ENCODE assay signal across 8 cellular contexts in the genomic region with DNA sequence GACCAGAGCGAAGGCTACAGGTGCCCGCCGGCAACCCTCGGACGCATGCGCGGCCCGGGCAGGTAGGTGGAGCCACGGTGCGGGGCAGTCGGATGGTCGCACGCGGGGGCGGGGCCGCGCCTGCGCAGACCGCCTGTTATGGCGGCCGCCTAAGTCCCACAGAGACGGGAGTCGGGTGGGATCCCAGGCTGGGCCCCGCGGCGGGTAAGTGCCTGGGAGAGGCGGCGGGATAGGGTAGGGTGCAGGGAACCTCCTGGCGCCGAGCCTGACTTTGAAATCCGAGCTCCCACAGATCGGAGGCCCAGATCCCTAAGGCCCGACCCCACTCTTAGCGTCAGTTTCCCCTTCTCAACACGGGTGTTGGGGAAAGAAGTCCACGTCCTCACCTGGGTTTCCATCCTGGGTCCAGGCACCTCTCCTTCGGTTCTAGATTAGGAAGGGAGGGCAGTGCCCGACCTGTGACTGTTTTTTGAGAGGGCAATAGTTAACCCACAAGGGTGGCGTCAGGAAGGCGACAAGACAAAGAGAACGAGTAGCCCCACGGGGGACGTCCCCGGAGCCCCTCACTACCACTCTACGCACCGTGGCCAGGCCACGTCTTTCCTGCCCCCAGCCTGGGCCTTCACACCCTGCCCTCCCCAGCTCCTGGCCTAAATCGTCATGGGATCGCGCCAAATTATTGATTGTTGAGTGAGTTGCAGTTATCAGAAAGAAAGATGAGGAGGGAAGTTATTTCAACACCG. TPM values are rescaled to one million over a fixed set of nuclear protein-coding genes. Genes with fewer than 3 reads are reported as not detected.
DNase-seq lines count a peak whose midpoint lies in the region; ATAC-seq and TF ChIP-seq lines count a peak whose summit lies in the region.

A gene with protein sequence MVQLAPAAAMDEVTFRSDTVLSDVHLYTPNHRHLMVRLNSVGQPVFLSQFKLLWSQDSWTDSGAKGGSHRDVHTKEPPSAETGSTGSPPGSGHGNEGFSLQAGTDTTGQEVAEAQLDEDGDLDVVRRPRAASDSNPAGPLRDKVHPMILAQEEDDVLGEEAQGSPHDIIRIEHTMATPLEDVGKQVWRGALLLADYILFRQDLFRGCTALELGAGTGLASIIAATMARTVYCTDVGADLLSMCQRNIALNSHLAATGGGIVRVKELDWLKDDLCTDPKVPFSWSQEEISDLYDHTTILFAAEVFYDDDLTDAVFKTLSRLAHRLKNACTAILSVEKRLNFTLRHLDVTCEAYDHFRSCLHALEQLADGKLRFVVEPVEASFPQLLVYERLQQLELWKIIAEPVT (plus strand): TSS at position 127 of the 743 bp plus-strand sequence. CDS start 3,968 bp downstream, outside the sequence.

- peaks cover 21% of the 10 kb centered on the region for H3K4me1 Mint-ChIP-seq in activated T-cell treated with anti-CD3 and anti-CD28 coated beads, Interleukin-2, amount 50 U/mL, for 4 hours (ENCODE audit: low read depth)

- no peaks in the 10 kb centered on the region for H3K9me3 ChIP-seq in mucosa of stomach (ENCODE audit: control insufficient read depth, low read length)

- peak; percentile 67 for DNase-seq in DMS153 treated with DMSO at 0.1 percent for 48 hours (lab: John Stamatoyannopoulos, UW; ENCODE audit: unreplicated experiment)
- DNase-seq in Jurkat, Clone E6-1 (ENCODE audit: low read depth, low spot score), result peak; percentile 69
- peak; percentile 91 for DNase-seq in activated T-cell treated with anti-CD3 and anti-CD28 coated beads, Interleukin-2, amount 50 U/mL, for 4 hours
- peak; percentile 96 for DNase-seq in stimulated activated CD8-positive, alpha-beta memory T cell treated with anti-CD3 and anti-CD28 coated beads, Interleukin-4, amount 100 ng/mL, for 48 hours

- ATAC-seq in GM21619 (IDR thresholded peaks at IDR 0.05; ENCODE audit: unreplicated experiment) (peak; percentile 83), esophagus mucosa (peak; percentile 95)
- ATAC-seq in activated T-cell treated with anti-CD3 and anti-CD28 coated beads, Interleukin-2, amount 50 U/mL, for 4 hours, result peak; percentile 96

- H3K36me3 Mint-ChIP-seq in activated T-cell treated with anti-CD3 and anti-CD28 coated beads, Interleukin-2, amount 50 U/mL, for 4 hours (ENCODE audit: insufficient read depth), result peaks cover 4% of the 10 kb centered on the region

- H3K4me1 ChIP-seq in mucosa of stomach (ENCODE audit: control insufficient read depth, insufficient read depth, low read length), result peaks cover 8% of the 10 kb centered on the region

- H3K9me3 Mint-ChIP-seq in activated T-cell treated with anti-CD3 and anti-CD28 coated beads, Interleukin-2, amount 50 U/mL, for 4 hours, result no peaks in the 10 kb centered on the region

- H3K9ac ChIP-seq in mucosa of stomach (ENCODE audit: low read length), result peak within 1 kb of the TSS; percentile 100

- peak within 1 kb of the TSS; percentile 97 for H3K4me3 Mint-ChIP-seq in activated T-cell treated with anti-CD3 and anti-CD28 coated beads, Interleukin-2, amount 50 U/mL, for 4 hours

- peaks cover 9% of the 10 kb centered on the region for H3K27me3 Mint-ChIP-seq in activated T-cell treated with anti-CD3 and anti-CD28 coated beads, Interleukin-2, amount 50 U/mL, for 4 hours (ENCODE audit: low read depth)

- H3K27me3 ChIP-seq in mucosa of stomach (ENCODE audit: control insufficient read depth, insufficient read depth, low read length), result no peaks in the 10 kb centered on the region

- H3K4me3 ChIP-seq in Jurkat, Clone E6-1 (ENCODE audit: low read length), result peak within 1 kb of the TSS; percentile 100
- H3K4me3 ChIP-seq in mucosa of stomach (ENCODE audit: low read length), result peak within 1 kb of the TSS; percentile 100

- no peaks in the 10 kb centered on the region for H3K36me3 ChIP-seq in mucosa of stomach (ENCODE audit: control insufficient read depth, insufficient read depth, low read length)

TF ChIP-seq in PFSK-1, 5 proteins besides CTCF, POLR2A, EP300 and RAD21:
- TF ChIP-seq, protein P1, sequence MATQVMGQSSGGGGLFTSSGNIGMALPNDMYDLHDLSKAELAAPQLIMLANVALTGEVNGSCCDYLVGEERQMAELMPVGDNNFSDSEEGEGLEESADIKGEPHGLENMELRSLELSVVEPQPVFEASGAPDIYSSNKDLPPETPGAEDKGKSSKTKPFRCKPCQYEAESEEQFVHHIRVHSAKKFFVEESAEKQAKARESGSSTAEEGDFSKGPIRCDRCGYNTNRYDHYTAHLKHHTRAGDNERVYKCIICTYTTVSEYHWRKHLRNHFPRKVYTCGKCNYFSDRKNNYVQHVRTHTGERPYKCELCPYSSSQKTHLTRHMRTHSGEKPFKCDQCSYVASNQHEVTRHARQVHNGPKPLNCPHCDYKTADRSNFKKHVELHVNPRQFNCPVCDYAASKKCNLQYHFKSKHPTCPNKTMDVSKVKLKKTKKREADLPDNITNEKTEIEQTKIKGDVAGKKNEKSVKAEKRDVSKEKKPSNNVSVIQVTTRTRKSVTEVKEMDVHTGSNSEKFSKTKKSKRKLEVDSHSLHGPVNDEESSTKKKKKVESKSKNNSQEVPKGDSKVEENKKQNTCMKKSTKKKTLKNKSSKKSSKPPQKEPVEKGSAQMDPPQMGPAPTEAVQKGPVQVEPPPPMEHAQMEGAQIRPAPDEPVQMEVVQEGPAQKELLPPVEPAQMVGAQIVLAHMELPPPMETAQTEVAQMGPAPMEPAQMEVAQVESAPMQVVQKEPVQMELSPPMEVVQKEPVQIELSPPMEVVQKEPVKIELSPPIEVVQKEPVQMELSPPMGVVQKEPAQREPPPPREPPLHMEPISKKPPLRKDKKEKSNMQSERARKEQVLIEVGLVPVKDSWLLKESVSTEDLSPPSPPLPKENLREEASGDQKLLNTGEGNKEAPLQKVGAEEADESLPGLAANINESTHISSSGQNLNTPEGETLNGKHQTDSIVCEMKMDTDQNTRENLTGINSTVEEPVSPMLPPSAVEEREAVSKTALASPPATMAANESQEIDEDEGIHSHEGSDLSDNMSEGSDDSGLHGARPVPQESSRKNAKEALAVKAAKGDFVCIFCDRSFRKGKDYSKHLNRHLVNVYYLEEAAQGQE (IDR thresholded peaks at IDR 0.05; ENCODE audit: insufficient read depth in 1 of 2, low read depth in 2 of 2, low read length in 2 of 2), result no peak
- TF ChIP-seq FOXP2 (optimal IDR thresholded peaks at IDR 0.05; ENCODE audit: borderline replicate concordance, extremely low read depth, extremely low read length, insufficient read depth), result no peak
- TF ChIP-seq TAF1 (IDR thresholded peaks at IDR 0.05; ENCODE audit: borderline replicate concordance, insufficient read depth, low read length), result peak; percentile 42; the same call in 1 of the 2 replicates
- 0 out of 2 replicates have a peak, but pooled peaks have one; percentile 56 for TF ChIP-seq SIN3A (IDR thresholded peaks at IDR 0.05; ENCODE audit: borderline replicate concordance, insufficient read depth, low read length)
- TF ChIP-seq POLR2AphosphoS5 (IDR thresholded peaks at IDR 0.05; ENCODE audit: low read depth, low read length), result peak; percentile 80; the same call in 1 of the 2 replicates

RNA-seq across cellular contexts. Expression of the gene that starts here (rescaled TPM):
- 57.6 TPM for polyA plus RNA-seq in Jurkat, Clone E6-1 (2012; ENCODE audit: insufficient read depth, insufficient read length)
- polyA plus RNA-seq in PFSK-1 (2012; ENCODE audit: insufficient read length, low read depth), result 31.4 TPM
- 10 to 100 TPM; 18.7 to 20.0 (median 19.1) TPM for total RNA-seq in activated T-cell treated with anti-CD3 and anti-CD28 coated beads, Interleukin-2, amount 50 U/mL, for 4 hours
- 15.9 TPM for total RNA-seq in esophagus mucosa

Comparison
In these comparisons a context has a peak if more than half of its experiments do, and no peak if none do; other contexts are left out.
1. Peak in every context shown above with its lines: DNase-seq, ATAC-seq and H3K4me3 ChIP-seq.